30 cellular contexts compared by ENCODE assay signal in the genomic region with DNA sequence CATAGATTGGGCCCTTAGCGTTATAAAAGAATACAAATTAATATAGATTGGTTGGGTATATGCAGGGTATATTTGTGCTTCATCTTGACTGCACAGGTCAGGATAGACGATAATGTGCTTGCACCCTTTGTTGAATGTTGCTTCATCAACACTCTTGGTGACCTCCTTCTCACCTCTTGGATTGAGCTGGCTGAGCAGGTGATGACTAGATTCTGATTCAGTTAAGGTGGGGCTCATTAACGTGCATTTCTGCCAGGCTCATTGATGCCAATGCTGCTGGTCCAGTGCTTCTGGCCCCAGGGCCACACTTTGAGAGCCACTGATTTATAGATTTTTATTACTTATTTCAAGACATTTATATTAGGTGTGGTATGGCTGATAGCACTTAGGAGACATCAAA. TPM values are rescaled to one million over a fixed set of nuclear protein-coding genes. Genes with fewer than 3 reads are reported as not detected.
DNase-seq lines count a peak whose midpoint lies in the region; ATAC-seq, FAIRE-seq and TF ChIP-seq lines count a peak whose summit lies in the region.
"Had no signal": no experiment of that assay in that cellular context is flagged by ENCODE, and none has a peak within 500 bp of the region (broad histone marks: within the 10 kb centered on the region; RNA-seq: fewer than 3 reads in every experiment).

No MANE protein-coding gene starts in this region.

- H3K27ac ChIP-seq in KMS-11, result no peak overlapping the region
- H3K27ac ChIP-seq: adrenal gland, body of pancreas, gastroesophageal sphincter, hepatocyte, stomach had no signal

- H4K20me1 ChIP-seq in KMS-11 (ENCODE audit: insufficient read depth), result no peaks in the 10 kb centered on the region

- H3K9ac ChIP-seq in KMS-11, result no peak overlapping the region

- no peak overlapping the region for H3K4me3 ChIP-seq in KMS-11 (IDR thresholded peaks at IDR 0.05; ENCODE audit: insufficient read depth, low read depth, low read length)
- no peak overlapping the region for H3K4me3 ChIP-seq in epithelial cell of proximal tubule (ENCODE audit: low read depth, low read length)
- H3K4me3 ChIP-seq: adrenal gland, body of pancreas, gastroesophageal sphincter, GM12878, hepatocyte, stomach had no signal

- TF ChIP-seq CTCF in KMS-11 (conservative IDR thresholded peaks at IDR 0.05; ENCODE audit: low read depth, low read length), result no peak
- no peak for TF ChIP-seq CTCF in epithelial cell of proximal tubule (conservative IDR thresholded peaks at IDR 0.05; ENCODE audit: low read depth, low read length)

- H3K4me3 Mint-ChIP-seq in activated naive CD8-positive, alpha-beta T cell treated with anti-CD3 and anti-CD28 coated beads, Interleukin-2, amount 50 U/mL, for 24 hours, result no peak overlapping the region
- H3K4me3 Mint-ChIP-seq in activated naive CD8-positive, alpha-beta T cell treated with anti-CD3 and anti-CD28 coated beads for 36 hours, result no peak overlapping the region
- H3K4me3 Mint-ChIP-seq: activated T-cell treated with anti-CD3 and anti-CD28 coated beads, Interleukin-2, amount 50 U/mL, for 24 hours; CD8-positive, alpha-beta T cell; nephron had no signal

- peaks cover 3% of the 10 kb centered on the region for H3K4me1 Mint-ChIP-seq in activated naive CD8-positive, alpha-beta T cell treated with anti-CD3 and anti-CD28 coated beads, Interleukin-2, amount 50 U/mL, for 24 hours
- peaks cover 25% of the 10 kb centered on the region for H3K4me1 Mint-ChIP-seq in activated naive CD8-positive, alpha-beta T cell treated with anti-CD3 and anti-CD28 coated beads for 36 hours

- no peak for FAIRE-seq in HTR-8/SVneo (lab: Jason Lieb, UNC)
- FAIRE-seq: GM12878, H1, urothelium cell line had no signal

- DNase-seq in activated naive CD8-positive, alpha-beta T cell treated with anti-CD3 and anti-CD28 coated beads, Interleukin-2, amount 50 U/mL, for 24 hours, result no peak
- no peak for DNase-seq in activated naive CD8-positive, alpha-beta T cell treated with anti-CD3 and anti-CD28 coated beads for 36 hours
- DNase-seq in epithelial cell of proximal tubule (ENCODE audit: low read depth) (peak; percentile 61), HTR-8/SVneo (ENCODE audit: insufficient read length, low spot score) (no peak)
- peak; percentile 30 for DNase-seq in stimulated activated CD8-positive, alpha-beta memory T cell treated with anti-CD3 and anti-CD28 coated beads, Interleukin-4, amount 100 ng/mL, for 48 hours
- DNase-seq: ACHN; activated T-cell treated with anti-CD3 and anti-CD28 coated beads, Interleukin-2, amount 50 U/mL, for 24 hours; adrenal gland; BE2C; body of pancreas; CD8-positive, alpha-beta T cell; DMS153; Kasumi-1; left cardiac atrium; MV-4-11; NCI-H1436; NCI-H226; NK-92 treated with Interleukin-12 subunit alpha and Interleukin-12 subunit beta, amount 100 ng/mL, for 24 hours; PC-3; SHP77 treated with DMSO at 0.1 percent for 48 hours; stomach; T-helper 2 cell had no signal

- no peaks in the 10 kb centered on the region for H3K27me3 ChIP-seq in KMS-11 (ENCODE audit: insufficient read depth, low read depth)
- H3K27me3 ChIP-seq: adrenal gland, body of pancreas, gastroesophageal sphincter, hepatocyte, stomach had no signal

- no peaks in the 10 kb centered on the region for H3K9me3 Mint-ChIP-seq in activated naive CD8-positive, alpha-beta T cell treated with anti-CD3 and anti-CD28 coated beads, Interleukin-2, amount 50 U/mL, for 24 hours
- H3K9me3 Mint-ChIP-seq in activated naive CD8-positive, alpha-beta T cell treated with anti-CD3 and anti-CD28 coated beads for 36 hours, result peaks cover 2% of the 10 kb centered on the region

- ATAC-seq in activated naive CD8-positive, alpha-beta T cell treated with anti-CD3 and anti-CD28 coated beads, Interleukin-2, amount 50 U/mL, for 24 hours, result peak; percentile 49
- no peak for ATAC-seq in HG03439 (IDR thresholded peaks at IDR 0.05; ENCODE audit: unreplicated experiment)
- ATAC-seq: body of pancreas; CD8-positive, alpha-beta T cell; gastroesophageal sphincter; GM12878; PC-3 had no signal

- H3K4me2 ChIP-seq in KMS-11, result peak overlapping the region; percentile 23; the same call in 1 of the 2 replicates
- H3K4me2 ChIP-seq: hepatocyte had no signal

- H3K79me2 ChIP-seq in KMS-11 (ENCODE audit: insufficient read depth, low read depth), result no peaks in the 10 kb centered on the region

- H3K36me3 Mint-ChIP-seq in activated naive CD8-positive, alpha-beta T cell treated with anti-CD3 and anti-CD28 coated beads, Interleukin-2, amount 50 U/mL, for 24 hours (ENCODE audit: low read depth), result no peaks in the 10 kb centered on the region
- peaks cover under 1% of the 10 kb centered on the region for H3K36me3 Mint-ChIP-seq in activated naive CD8-positive, alpha-beta T cell treated with anti-CD3 and anti-CD28 coated beads for 36 hours
- H3K36me3 Mint-ChIP-seq: CD8-positive, alpha-beta T cell had no signal

- H3K27ac Mint-ChIP-seq in activated naive CD8-positive, alpha-beta T cell treated with anti-CD3 and anti-CD28 coated beads, Interleukin-2, amount 50 U/mL, for 24 hours, result no peak overlapping the region
- H3K27ac Mint-ChIP-seq in activated naive CD8-positive, alpha-beta T cell treated with anti-CD3 and anti-CD28 coated beads for 36 hours, result no peak overlapping the region
- H3K27ac Mint-ChIP-seq: activated T-cell treated with anti-CD3 and anti-CD28 coated beads, Interleukin-2, amount 50 U/mL, for 24 hours; nephron had no signal

- no peak overlapping the region for H2AFZ ChIP-seq in KMS-11 (ENCODE audit: low read depth)
- H2AFZ ChIP-seq: hepatocyte had no signal

- no peaks in the 10 kb centered on the region for H3K27me3 Mint-ChIP-seq in activated naive CD8-positive, alpha-beta T cell treated with anti-CD3 and anti-CD28 coated beads, Interleukin-2, amount 50 U/mL, for 24 hours
- no peaks in the 10 kb centered on the region for H3K27me3 Mint-ChIP-seq in activated naive CD8-positive, alpha-beta T cell treated with anti-CD3 and anti-CD28 coated beads for 36 hours
- H3K27me3 Mint-ChIP-seq: activated T-cell treated with anti-CD3 and anti-CD28 coated beads, Interleukin-2, amount 50 U/mL, for 24 hours had no signal

- H3K4me1 ChIP-seq in KMS-11 (ENCODE audit: low read depth, poor library complexity, severe bottlenecking), result peaks cover 15% of the 10 kb centered on the region
- H3K4me1 ChIP-seq: adrenal gland, BE2C, stomach had no signal

- no peaks in the 10 kb centered on the region for H3K36me3 ChIP-seq in KMS-11 (ENCODE audit: insufficient read depth)
- H3K36me3 ChIP-seq: adrenal gland, BE2C, gastroesophageal sphincter, stomach had no signal

RNA-seq across cellular contexts. Expression of gene PCSK5, which starts 27.7 kb away (rescaled TPM):
- 1 to 10 TPM; 5.3 to 5.5 TPM for total RNA-seq in activated naive CD8-positive, alpha-beta T cell treated with anti-CD3 and anti-CD28 coated beads for 36 hours
- total RNA-seq in epithelial cell of proximal tubule, result 14.6 and 23.2 TPM in 2 replicates
- total RNA-seq: PC-3 had no signal

Comparison
In these comparisons a context has a peak if more than half of its experiments do, and no peak if none do; other contexts are left out.
1. DNase-seq: peak in epithelial cell of proximal tubule (single experiment) and stimulated activated CD8-positive, alpha-beta memory T cell treated with anti-CD3 and anti-CD28 coated beads, Interleukin-4, amount 100 ng/mL, for 48 hours (single experiment); none in activated naive CD8-positive, alpha-beta T cell treated with anti-CD3 and anti-CD28 coated beads, Interleukin-2, amount 50 U/mL, for 24 hours (single experiment), activated naive CD8-positive, alpha-beta T cell treated with anti-CD3 and anti-CD28 coated beads for 36 hours (single experiment) and HTR-8/SVneo (single experiment).